Comparison of ENCODE assay signal across 20 cellular contexts in genomic region chr15:43169888-43170287, GRCh38. TPM values are rescaled to one million over a fixed set of nuclear protein-coding genes. Genes with fewer than 3 reads are reported as not detected.
"Had no signal": no experiment of that assay in that cellular context is flagged by ENCODE, and none has a peak within 500 bp of the region (broad histone marks: within the 10 kb centered on the region; RNA-seq: fewer than 3 reads in every experiment).

No MANE protein-coding gene starts in this region.

- H3K27ac Mint-ChIP-seq: activated T-helper 17 cell treated with anti-CD3 and anti-CD28 coated beads, Interleukin-2, amount 50 U/mL, for 72 hours; naive thymus-derived CD4-positive, alpha-beta T cell; type B pancreatic cell had no signal

- H3K9me3 ChIP-seq: colonic mucosa, esophagus muscularis mucosa, mucosa of descending colon had no signal

- ATAC-seq: activated T-helper 17 cell treated with anti-CD3 and anti-CD28 coated beads, Interleukin-2, amount 50 U/mL, for 72 hours; left lobe of liver; mucosa of descending colon; naive thymus-derived CD4-positive, alpha-beta T cell had no signal

- H3K4me1 ChIP-seq: colonic mucosa had no signal

- H3K9me3 Mint-ChIP-seq: activated T-helper 17 cell treated with anti-CD3 and anti-CD28 coated beads, Interleukin-2, amount 50 U/mL, for 72 hours had no signal

- H3K27ac ChIP-seq: colonic mucosa, esophagus muscularis mucosa had no signal

- H3K27me3 Mint-ChIP-seq: activated T-helper 17 cell treated with anti-CD3 and anti-CD28 coated beads, Interleukin-2, amount 50 U/mL, for 72 hours; naive thymus-derived CD4-positive, alpha-beta T cell; type B pancreatic cell had no signal

- DNase-seq: activated CD4-positive, alpha-beta T cell treated with anti-CD3 and anti-CD28 coated beads, Interleukin-2, amount 50 U/mL, for 4 hours; activated CD4-positive, CD25-positive, alpha-beta regulatory T cell treated with anti-CD3 and anti-CD28 coated beads, Interleukin-2, amount 50 U/mL, for 72 hours; activated naive CD4-positive, alpha-beta T cell treated with Interleukin-2 at 50 U/mL for 16 hours; aorta; colonic mucosa; hippocampal formation; mucosa of descending colon; naive thymus-derived CD4-positive, alpha-beta T cell; small intestine; stimulated activated CD4-positive, alpha-beta T cell treated with anti-CD3 and anti-CD28 coated beads, Interleukin-4, amount 100 ng/mL, for 4 hours; stimulated activated CD8-positive, alpha-beta memory T cell treated with anti-CD3 and anti-CD28 coated beads, Interleukin-4, amount 100 ng/mL, for 48 hours; stimulated activated naive CD4-positive, alpha-beta T cell treated with Interleukin-2 at 50 U/mL for 16 hours had no signal

- H3K4me1 Mint-ChIP-seq: activated T-helper 17 cell treated with anti-CD3 and anti-CD28 coated beads, Interleukin-2, amount 50 U/mL, for 72 hours had no signal

- H3K4me3 Mint-ChIP-seq: activated T-helper 17 cell treated with anti-CD3 and anti-CD28 coated beads, Interleukin-2, amount 50 U/mL, for 72 hours; naive thymus-derived CD4-positive, alpha-beta T cell; type B pancreatic cell had no signal

- H3K27me3 ChIP-seq: colonic mucosa, esophagus muscularis mucosa had no signal

- FAIRE-seq: keratinocyte, small intestine had no signal

- H3K36me3 ChIP-seq: colonic mucosa had no signal

- H3K4me3 ChIP-seq: colonic mucosa, esophagus muscularis mucosa, mucosa of descending colon had no signal

RNA-seq across cellular contexts. Expression of gene EPB42, which starts 50.9 kb away (rescaled TPM):
- total RNA-seq: activated T-helper 17 cell treated with anti-CD3 and anti-CD28 coated beads, Interleukin-2, amount 50 U/mL, for 72 hours; colonic mucosa; fibroblast of villous mesenchyme; glomerular endothelial cell; lung microvascular endothelial cell; mucosa of descending colon; naive thymus-derived CD4-positive, alpha-beta T cell had no signal
- polyA plus RNA-seq: aorta; keratinocyte; naive thymus-derived CD4-positive, alpha-beta T cell; small intestine had no signal
